ENCODE assay signal across 27 cellular contexts in genomic region chr3:67559029-67559605, GRCh38.
"Had no signal": no experiment of that assay in that cellular context is flagged by ENCODE, and none has a peak within 500 bp of the region (broad histone marks: within the 10 kb centered on the region; RNA-seq: fewer than 3 reads in every experiment).

No MANE protein-coding gene starts in this region.

- H3K27ac Mint-ChIP-seq: effector memory CD8-positive, alpha-beta T cell; mesothelial cell of epicardium; nephron; neural progenitor cell; progenitor cell of endocrine pancreas; stimulated activated naive CD8-positive, alpha-beta T cell treated with anti-CD3 and anti-CD28 coated beads, Interleukin-15, amount 100 ng/mL, for 72 hours had no signal

- H3K4me3 ChIP-seq: esophagus squamous epithelium, heart left ventricle, hepatocyte, left lung, neural progenitor cell, right atrium auricular region, smooth muscle cell, suprapubic skin, vagina had no signal

- DNase-seq: cortex of kidney; effector memory CD8-positive, alpha-beta T cell; erythroblast; esophagus squamous epithelium; foreskin melanocyte; heart left ventricle; kidney; left cardiac atrium; left lung; mesenchymal stem cell; naive thymus-derived CD4-positive, alpha-beta T cell; stimulated activated CD4-positive, alpha-beta T cell treated with anti-CD3 and anti-CD28 coated beads, Interleukin-12 subunit alpha, Interleukin-12 subunit beta, amount 100 ng/mL, for 4 hours; stimulated activated CD4-positive, alpha-beta T cell treated with anti-CD3 and anti-CD28 coated beads, Interleukin-1b, Interleukin-23, amount 100 ng/mL, for 48 hours; stimulated activated CD4-positive, alpha-beta T cell treated with anti-CD3 and anti-CD28 coated beads, Interleukin-4, amount 100 ng/mL, for 1 hour; stimulated activated CD8-positive, alpha-beta memory T cell treated with anti-CD3 and anti-CD28 coated beads, Interleukin-4, amount 100 ng/mL, for 48 hours; stimulated activated naive CD4-positive, alpha-beta T cell; stimulated activated naive CD8-positive, alpha-beta T cell treated with anti-CD3 and anti-CD28 coated beads, Interleukin-15, amount 100 ng/mL, for 72 hours; trophoblast cell had no signal

- H3K36me3 ChIP-seq: neural progenitor cell, right atrium auricular region, vagina had no signal

- H3K27me3 ChIP-seq: esophagus squamous epithelium, heart left ventricle, hepatocyte, left lung, neural progenitor cell, right atrium auricular region, suprapubic skin, vagina had no signal

- ATAC-seq: effector memory CD8-positive, alpha-beta T cell; left cardiac atrium; naive thymus-derived CD4-positive, alpha-beta T cell; stimulated activated naive CD8-positive, alpha-beta T cell treated with anti-CD3 and anti-CD28 coated beads, Interleukin-15, amount 100 ng/mL, for 72 hours had no signal

- H3K4me3 Mint-ChIP-seq: effector memory CD8-positive, alpha-beta T cell; mesothelial cell of epicardium; naive thymus-derived CD4-positive, alpha-beta T cell; nephron; neural progenitor cell; stimulated activated naive CD8-positive, alpha-beta T cell treated with anti-CD3 and anti-CD28 coated beads, Interleukin-15, amount 100 ng/mL, for 72 hours had no signal

- H3K27me3 Mint-ChIP-seq: effector memory CD8-positive, alpha-beta T cell; naive thymus-derived CD4-positive, alpha-beta T cell; progenitor cell of endocrine pancreas; stimulated activated naive CD8-positive, alpha-beta T cell treated with anti-CD3 and anti-CD28 coated beads, Interleukin-15, amount 100 ng/mL, for 72 hours had no signal

- H3K9me3 Mint-ChIP-seq: effector memory CD8-positive, alpha-beta T cell; mesothelial cell of epicardium; nephron; neural progenitor cell; stimulated activated naive CD8-positive, alpha-beta T cell treated with anti-CD3 and anti-CD28 coated beads, Interleukin-15, amount 100 ng/mL, for 72 hours had no signal

- H3K4me1 Mint-ChIP-seq: neural progenitor cell had no signal
